In the genomic region with DNA sequence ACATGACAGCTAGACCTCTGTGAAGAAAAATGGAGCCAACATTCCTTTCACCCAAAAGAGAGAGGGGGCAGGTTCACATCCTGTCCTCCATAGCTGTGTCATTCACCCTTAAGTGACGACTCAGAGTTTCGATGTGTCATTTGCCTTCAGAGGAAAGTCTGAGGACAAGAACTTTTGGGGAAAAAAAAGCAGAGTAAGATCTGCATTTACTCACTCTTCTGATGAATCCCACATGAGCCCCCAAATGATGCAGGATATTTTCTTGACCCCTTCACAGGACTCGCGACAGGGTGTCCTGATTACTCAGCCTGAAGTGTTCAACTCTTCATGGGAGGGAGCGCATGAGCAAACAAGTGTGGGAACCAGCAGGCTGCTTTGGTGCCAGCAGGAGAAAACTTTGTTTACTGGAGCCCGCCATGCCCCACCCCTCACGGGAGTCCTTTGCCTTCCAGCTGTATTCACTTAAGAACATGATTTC, we compare ENCODE assay signal across 10 cellular contexts.
A peak's percentile ranks its signal among the peaks of the same experiment; 100 is the strongest.
DNase-seq lines count a peak whose midpoint lies in the region; ATAC-seq and TF ChIP-seq lines count a peak whose summit lies in the region.
"Had no signal": no experiment of that assay in that cellular context is flagged by ENCODE, and none has a peak within 500 bp of the region (broad histone marks: within the 10 kb centered on the region; RNA-seq: fewer than 3 reads in every experiment).

No MANE protein-coding gene starts in this region.

- H3K9me3 ChIP-seq in smooth muscle cell (replicated peaks; ENCODE audit: low read depth) (no peaks in the 10 kb centered on the region), heart right ventricle (peaks cover 0 to 5% (median 0%) of the 10 kb centered on the region in 11 donors)
- H3K9me3 ChIP-seq: thyroid gland had no signal

- H3K36me3 ChIP-seq in smooth muscle cell (ENCODE audit: low read depth), result no peaks in the 10 kb centered on the region
- no peaks in the 10 kb centered on the region for H3K36me3 ChIP-seq in heart right ventricle
- H3K36me3 ChIP-seq: thyroid gland had no signal

- H3K4me3 ChIP-seq in cardiac fibroblast (replicated peaks in 1 of 2; ENCODE audit: low read depth in 2 of 2, low read length in 2 of 2) (no peak overlapping the region), smooth muscle cell (no peak overlapping the region), heart right ventricle (no peak overlapping the region)
- H3K4me3 ChIP-seq: thyroid gland had no signal

- no peaks in the 10 kb centered on the region for H3K4me1 ChIP-seq in smooth muscle cell (ENCODE audit: low read depth)
- H3K4me1 ChIP-seq in heart right ventricle, result no peaks in the 10 kb centered on the region
- H3K4me1 ChIP-seq: thyroid gland had no signal

- H3K4me2 ChIP-seq in smooth muscle cell, result no peak overlapping the region

- H2AFZ ChIP-seq in smooth muscle cell (ENCODE audit: low read depth), result no peak overlapping the region

- ATAC-seq in heart right ventricle (no peak), HG03571 (IDR thresholded peaks at IDR 0.05; ENCODE audit: unreplicated experiment) (no peak)

- H3K9ac ChIP-seq in smooth muscle cell (ENCODE audit: low read depth), result no peak overlapping the region

- 74% methylated on average over 7 of the region's 7 CpGs for WGBS in smooth muscle cell (ENCODE audit: low lambda C conversion rate)
- 78 to 85% methylated on average over 7 of the region's 7 CpGs for WGBS in heart right ventricle, 2 donors

- no peaks in the 10 kb centered on the region for H3F3A ChIP-seq in smooth muscle cell (ENCODE audit: low read depth)

- TF ChIP-seq CTCF in cardiac fibroblast (IDR thresholded peaks at IDR 0.05; ENCODE audit: low read depth, low read length) (no peak), smooth muscle cell (IDR thresholded peaks at IDR 0.05; ENCODE audit: borderline replicate concordance, insufficient read depth, poor library complexity, severe bottlenecking) (no peak), heart right ventricle (IDR thresholded peaks at IDR 0.05) (no peak)

- peak; percentile 11 to 26 for DNase-seq in activated CD4-positive, alpha-beta T cell treated with anti-CD3 and anti-CD28 coated beads, Interleukin-2, amount 50 U/mL, for 48 hours
- no peak for DNase-seq in activated CD4-positive, alpha-beta T cell treated with anti-CD3 and anti-CD28 coated beads for 4 hours
- DNase-seq in M059J (ENCODE audit: low read depth) (peak; percentile 9), cardiac fibroblast (ENCODE audit: low read depth in 2 of 2) (peak; percentile 0 to 39), smooth muscle cell (lab: John Stamatoyannopoulos, UW; ENCODE audit: unreplicated experiment) (no peak), heart right ventricle (no peak)
- DNase-seq in activated CD4-positive, CD25-positive, alpha-beta regulatory T cell (lab: John Stamatoyannopoulos, UW), result no peak
- DNase-seq: amniotic stem cell, thyroid gland had no signal

- H3K27ac ChIP-seq in smooth muscle cell (ENCODE audit: low read depth) (peak overlapping the region; percentile 44), heart right ventricle (no peak overlapping the region)
- H3K27ac ChIP-seq: thyroid gland had no signal

- intact Hi-C loops in heart right ventricle (cut with DNase I), result no loop called here

- H3K79me2 ChIP-seq in smooth muscle cell (ENCODE audit: low read depth), result no peaks in the 10 kb centered on the region

- H3K27me3 ChIP-seq in smooth muscle cell (ENCODE audit: low read depth) (peaks cover 9% of the 10 kb centered on the region), heart right ventricle (no peaks in the 10 kb centered on the region)
- H3K27me3 ChIP-seq: thyroid gland had no signal

- H4K20me1 ChIP-seq in smooth muscle cell (ENCODE audit: low read depth), result no peaks in the 10 kb centered on the region

Comparison
In these comparisons a context has a peak if more than half of its experiments do, and no peak if none do; other contexts are left out.
1. DNase-seq: peak in activated CD4-positive, alpha-beta T cell treated with anti-CD3 and anti-CD28 coated beads, Interleukin-2, amount 50 U/mL, for 48 hours (2 of 2), M059J (single experiment) and cardiac fibroblast (2 of 2); none in activated CD4-positive, alpha-beta T cell treated with anti-CD3 and anti-CD28 coated beads for 4 hours (0 of 2), smooth muscle cell (single experiment), activated CD4-positive, CD25-positive, alpha-beta regulatory T cell (0 of 4) and heart right ventricle (0 of 2).